Comparison of ENCODE assay signal across 23 cellular contexts in genomic region chr2:83689402-83689801, GRCh38.
DNase-seq lines count a peak whose midpoint lies in the region; ATAC-seq and TF ChIP-seq lines count a peak whose summit lies in the region.
"Had no signal": no experiment of that assay in that cellular context is flagged by ENCODE, and none has a peak within 500 bp of the region (broad histone marks: within the 10 kb centered on the region; RNA-seq: fewer than 3 reads in every experiment).

No MANE protein-coding gene starts in this region.

- H3K9me3 Mint-ChIP-seq in stimulated activated memory B cell treated with anti-CD40 and anti-IgM and Interleukin-4, amounts not matched to agents 10 μg/mL and 1 μg/mL and 100 μg/mL, for 72 hours = peaks cover 2% of the 10 kb centered on the region
- no peaks in the 10 kb centered on the region for H3K9me3 Mint-ChIP-seq in activated CD8-positive, alpha-beta memory T cell treated with anti-CD3 and anti-CD28 coated beads, Interleukin-2, amount 10 ng/mL, durations not matched to agents 7 days and 5 days (ENCODE audit: low read depth)

- H3K4me3 Mint-ChIP-seq in stimulated activated memory B cell treated with anti-CD40 and anti-IgM and Interleukin-4, amounts not matched to agents 10 μg/mL and 1 μg/mL and 100 μg/mL, for 72 hours = no peak overlapping the region
- no peak overlapping the region for H3K4me3 Mint-ChIP-seq in activated CD8-positive, alpha-beta memory T cell treated with anti-CD3 and anti-CD28 coated beads, Interleukin-2, amount 10 ng/mL, durations not matched to agents 7 days and 5 days
- H3K4me3 Mint-ChIP-seq: CD14-positive monocyte had no signal

- BruUV-seq in PC-3 (replicated peaks; lab: Mats Ljungman, UMichigan) (no TSS peak), mammary epithelial cell (replicated peaks; lab: Mats Ljungman, UMichigan) (no TSS peak)

- no peak overlapping the region for H3K27ac Mint-ChIP-seq in stimulated activated memory B cell treated with anti-CD40 and anti-IgM and Interleukin-4, amounts not matched to agents 10 μg/mL and 1 μg/mL and 100 μg/mL, for 72 hours
- H3K27ac Mint-ChIP-seq in activated CD8-positive, alpha-beta memory T cell treated with anti-CD3 and anti-CD28 coated beads, Interleukin-2, amount 10 ng/mL, durations not matched to agents 7 days and 5 days = no peak overlapping the region
- H3K27ac Mint-ChIP-seq: CD14-positive monocyte had no signal

- H4K20me1 ChIP-seq in PC-3 (ENCODE audit: low read length) (no peaks in the 10 kb centered on the region), mammary epithelial cell (ENCODE audit: insufficient read depth, low read length) (no peaks in the 10 kb centered on the region)

- TF ChIP-seq CTCF in PC-3 (conservative IDR thresholded peaks at IDR 0.05; ENCODE audit: low read depth, low read length) = no peak
- TF ChIP-seq CTCF in mammary epithelial cell (conservative IDR thresholded peaks at IDR 0.05 in 1 of 2, IDR thresholded peaks at IDR 0.05 in 1 of 2; ENCODE audit: extremely low read depth in 1 of 2, insufficient read depth in 1 of 2, low read depth in 1 of 2, low read length in 2 of 2) = no peak

- H3K4me1 ChIP-seq in PC-3 (ENCODE audit: insufficient read depth, low read length) = no peaks in the 10 kb centered on the region; the same call in 1 of the 2 replicates
- no peaks in the 10 kb centered on the region for H3K4me1 ChIP-seq in mammary epithelial cell (ENCODE audit: insufficient read depth, low read length)
- H3K4me1 ChIP-seq: BE2C had no signal

- intact Hi-C loops in PC-3 (cut with micrococcal nuclease) = no loop called here
- intact Hi-C loops in mammary epithelial cell (cut with micrococcal nuclease) = no loop called here

- no peaks in the 10 kb centered on the region for H3K4me1 Mint-ChIP-seq in stimulated activated memory B cell treated with anti-CD40 and anti-IgM and Interleukin-4, amounts not matched to agents 10 μg/mL and 1 μg/mL and 100 μg/mL, for 72 hours
- no peaks in the 10 kb centered on the region for H3K4me1 Mint-ChIP-seq in activated CD8-positive, alpha-beta memory T cell treated with anti-CD3 and anti-CD28 coated beads, Interleukin-2, amount 10 ng/mL, durations not matched to agents 7 days and 5 days
- H3K4me1 Mint-ChIP-seq: CD14-positive monocyte had no signal

- in situ Hi-C loops in mammary epithelial cell (cut with MboI; ENCODE audit: low sequenced_read_pairs in 2 of 2) = no loop called here

- DNase-seq in ELR (ENCODE audit: low read depth) (peak; percentile 22), PC-3 (peak; percentile 53), mammary epithelial cell (peak; percentile 7), renal cortical epithelial cell (ENCODE audit: low read depth) (peak; percentile 42), NCI-H1436 treated with DMSO at 0.1 percent for 48 hours (lab: John Stamatoyannopoulos, UW) (no peak)
- DNase-seq in activated CD8-positive, alpha-beta memory T cell treated with anti-CD3 and anti-CD28 coated beads, Interleukin-2, amount 10 ng/mL, durations not matched to agents 7 days and 5 days = no peak
- DNase-seq: ACHN; BE2C; GDM1; KBM-7; MG63; NCI-H1694; NCI-H2029 treated with DMSO at 0.1 percent for 48 hours; NCI-H446 treated with DMSO at 0.1 percent for 48 hours; NCI-H526; NCI-H82; NK-92 treated with Interleukin-12 subunit alpha and Interleukin-12 subunit beta, amount 100 ng/mL, for 24 hours; PC-9; SHP77 had no signal

- no peaks in the 10 kb centered on the region for H3K9me2 ChIP-seq in PC-3 (replicated peaks; ENCODE audit: low read length)

- ATAC-seq in PC-3 = no peak
- no peak for ATAC-seq in stimulated activated memory B cell treated with anti-CD40 and anti-IgM and Interleukin-4, amounts not matched to agents 10 μg/mL and 1 μg/mL and 100 μg/mL, for 72 hours
- ATAC-seq in GM21381 (IDR thresholded peaks at IDR 0.05; ENCODE audit: unreplicated experiment) = no peak
- no peak for ATAC-seq in activated CD8-positive, alpha-beta memory T cell treated with anti-CD3 and anti-CD28 coated beads, Interleukin-2, amount 10 ng/mL, durations not matched to agents 7 days and 5 days
- ATAC-seq: GM12878 had no signal

- no peak overlapping the region for H3K9ac ChIP-seq in PC-3 (ENCODE audit: low read length)
- H3K9ac ChIP-seq in mammary epithelial cell (ENCODE audit: insufficient read depth, low read length) = no peak overlapping the region

- no peaks in the 10 kb centered on the region for H3K36me3 Mint-ChIP-seq in stimulated activated memory B cell treated with anti-CD40 and anti-IgM and Interleukin-4, amounts not matched to agents 10 μg/mL and 1 μg/mL and 100 μg/mL, for 72 hours
- no peaks in the 10 kb centered on the region for H3K36me3 Mint-ChIP-seq in activated CD8-positive, alpha-beta memory T cell treated with anti-CD3 and anti-CD28 coated beads, Interleukin-2, amount 10 ng/mL, durations not matched to agents 7 days and 5 days
- H3K36me3 Mint-ChIP-seq: CD14-positive monocyte had no signal

- H3K27me3 ChIP-seq in PC-3 (ENCODE audit: low read length) = no peaks in the 10 kb centered on the region
- no peaks in the 10 kb centered on the region for H3K27me3 ChIP-seq in mammary epithelial cell (ENCODE audit: insufficient read depth, low read length)
- H3K27me3 ChIP-seq: BE2C, MG63 had no signal

- CTCF ChIA-PET in PC-3 (lab: Charles Lee) = no interaction called here
- CTCF ChIA-PET in mammary epithelial cell (lab: Charles Lee; ENCODE audit: low non-redundant PET) = no interaction called here
- CTCF ChIA-PET in activated CD8-positive, alpha-beta memory T cell treated with anti-CD3 and anti-CD28 coated beads, Interleukin-2, amount 10 ng/mL, durations not matched to agents 7 days and 5 days (lab: Charles Lee) = no interaction called here

- H3K36me3 ChIP-seq in PC-3 (ENCODE audit: low read depth, low read length) (no peaks in the 10 kb centered on the region), mammary epithelial cell (ENCODE audit: insufficient read depth, low read length) (no peaks in the 10 kb centered on the region)
- H3K36me3 ChIP-seq: BE2C, MG63 had no signal

- no peak overlapping the region for H3K27ac ChIP-seq in PC-3 (ENCODE audit: low read length)
- H3K27ac ChIP-seq in mammary epithelial cell (ENCODE audit: insufficient read depth, low read depth, low read length) = no peak overlapping the region
- H3K27ac ChIP-seq: PC-9 had no signal

- H3K79me2 ChIP-seq in PC-3 (ENCODE audit: low read length) (no peaks in the 10 kb centered on the region), mammary epithelial cell (ENCODE audit: insufficient read depth, low read length) (no peaks in the 10 kb centered on the region)

- dilution Hi-C loops in mammary epithelial cell (cut with HindIII; ENCODE audit: low sequenced_read_pairs) = no loop called here

- POLR2A ChIA-PET in PC-3 (lab: Charles Lee; ENCODE audit: unreplicated experiment) = no interaction called here

- H3K4me2 ChIP-seq in PC-3 (ENCODE audit: low read length) (no peak overlapping the region), mammary epithelial cell (ENCODE audit: insufficient read depth, low read depth, low read length) (no peak overlapping the region)
- H3K4me2 ChIP-seq: PC-9 had no signal

- H3K9me3 ChIP-seq in PC-3 (ENCODE audit: low read length) (no peaks in the 10 kb centered on the region), mammary epithelial cell (replicated peaks; ENCODE audit: insufficient read depth, low read length) (no peaks in the 10 kb centered on the region)
- H3K9me3 ChIP-seq: BE2C, MG63 had no signal

- H3K4me3 ChIP-seq in PC-3 (ENCODE audit: low read length) (no peak overlapping the region), mammary epithelial cell (replicated peaks in 1 of 3; ENCODE audit: insufficient read depth in 1 of 3, low read depth in 2 of 3, low read length in 3 of 3) (no peak overlapping the region)
- H3K4me3 ChIP-seq: GM12878, MG63, PC-9 had no signal

- H2AFZ ChIP-seq in PC-3 (ENCODE audit: low read length) = no peak overlapping the region
- H2AFZ ChIP-seq in mammary epithelial cell (ENCODE audit: low read depth, low read length) = no peak overlapping the region
- H2AFZ ChIP-seq: PC-9 had no signal

- H3K27me3 Mint-ChIP-seq in stimulated activated memory B cell treated with anti-CD40 and anti-IgM and Interleukin-4, amounts not matched to agents 10 μg/mL and 1 μg/mL and 100 μg/mL, for 72 hours = no peaks in the 10 kb centered on the region
- H3K27me3 Mint-ChIP-seq in activated CD8-positive, alpha-beta memory T cell treated with anti-CD3 and anti-CD28 coated beads, Interleukin-2, amount 10 ng/mL, durations not matched to agents 7 days and 5 days = no peaks in the 10 kb centered on the region

- H3F3A ChIP-seq in PC-3 (ENCODE audit: low read length, unreplicated experiment) = no peaks in the 10 kb centered on the region

Comparison
In these comparisons a context has a peak if more than half of its experiments do, and no peak if none do; other contexts are left out.
1. DNase-seq: peak in ELR (single experiment), PC-3 (single experiment), mammary epithelial cell (single experiment) and renal cortical epithelial cell (single experiment); none in activated CD8-positive, alpha-beta memory T cell treated with anti-CD3 and anti-CD28 coated beads, Interleukin-2, amount 10 ng/mL, durations not matched to agents 7 days and 5 days (single experiment) and NCI-H1436 treated with DMSO at 0.1 percent for 48 hours (single experiment).